Comparison of ENCODE assay signal across 8 cellular contexts in the genomic region with DNA sequence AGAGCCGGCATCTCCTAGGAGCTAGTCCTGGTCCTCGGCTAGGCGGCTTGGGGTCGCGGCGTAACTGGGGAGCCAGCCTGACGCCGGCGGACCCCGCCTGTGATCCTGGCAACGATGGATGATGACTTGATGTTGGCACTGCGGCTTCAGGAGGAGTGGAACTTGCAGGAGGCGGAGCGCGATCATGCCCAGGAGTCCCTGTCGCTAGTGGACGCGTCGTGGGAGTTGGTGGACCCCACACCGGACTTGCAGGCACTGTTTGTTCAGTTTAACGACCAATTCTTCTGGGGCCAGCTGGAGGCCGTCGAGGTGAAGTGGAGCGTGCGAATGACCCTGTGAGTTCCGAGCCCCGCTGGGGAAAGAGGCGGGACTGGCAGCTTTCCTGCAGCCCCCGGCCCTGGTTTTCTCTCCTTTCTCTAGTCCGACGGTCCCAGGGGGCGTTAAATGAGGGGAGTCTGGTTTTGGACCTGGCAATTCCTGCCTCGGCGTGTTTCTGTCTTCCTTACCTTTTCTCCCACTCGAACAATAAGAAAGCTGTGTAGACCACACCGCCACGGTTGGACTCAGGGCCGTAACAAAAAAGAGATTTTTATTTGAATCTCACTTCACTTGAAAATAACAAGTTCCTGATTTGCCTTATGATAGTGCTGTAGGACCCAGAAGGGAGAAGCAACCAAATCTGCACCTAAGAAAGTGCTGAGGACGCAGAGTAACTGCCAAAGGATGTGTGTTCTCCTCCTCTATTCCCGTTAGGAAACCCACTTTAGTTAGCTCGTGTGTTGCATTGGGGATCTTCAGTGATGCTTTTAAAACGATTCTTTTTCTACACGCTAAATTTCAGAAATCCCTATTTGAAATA. TPM values are rescaled to one million over a fixed set of nuclear protein-coding genes. Genes with fewer than 3 reads are reported as not detected.
DNase-seq lines count a peak whose midpoint lies in the region; ATAC-seq and TF ChIP-seq lines count a peak whose summit lies in the region.

A gene with protein sequence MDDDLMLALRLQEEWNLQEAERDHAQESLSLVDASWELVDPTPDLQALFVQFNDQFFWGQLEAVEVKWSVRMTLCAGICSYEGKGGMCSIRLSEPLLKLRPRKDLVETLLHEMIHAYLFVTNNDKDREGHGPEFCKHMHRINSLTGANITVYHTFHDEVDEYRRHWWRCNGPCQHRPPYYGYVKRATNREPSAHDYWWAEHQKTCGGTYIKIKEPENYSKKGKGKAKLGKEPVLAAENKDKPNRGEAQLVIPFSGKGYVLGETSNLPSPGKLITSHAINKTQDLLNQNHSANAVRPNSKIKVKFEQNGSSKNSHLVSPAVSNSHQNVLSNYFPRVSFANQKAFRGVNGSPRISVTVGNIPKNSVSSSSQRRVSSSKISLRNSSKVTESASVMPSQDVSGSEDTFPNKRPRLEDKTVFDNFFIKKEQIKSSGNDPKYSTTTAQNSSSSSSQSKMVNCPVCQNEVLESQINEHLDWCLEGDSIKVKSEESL (plus strand): TSS at position 24 of the 859 bp plus-strand sequence. CDS start 91 bp downstream, at position 115.

- H3K4me2 ChIP-seq in neural cell (ENCODE audit: low read length), result peak within 1 kb of the TSS; percentile 99

- H4K20me1 ChIP-seq in neural cell (ENCODE audit: insufficient read depth), result peaks cover 3% of the 10 kb centered on the region

- no peak for TF ChIP-seq RAD21 in neural cell (conservative IDR thresholded peaks at IDR 0.05)

- peaks cover 41% of the 10 kb centered on the region for H3K36me3 Mint-ChIP-seq in T-helper 1 cell treated with Interleukin-12 subunit alpha and Interleukin-12 subunit beta and Interleukin-4 antibody, amounts not matched to agents 30 μg/mL and 1 μg/mL, for 36 hours (ENCODE audit: low read depth)

- no peak for TF ChIP-seq CTCF in esophagus squamous epithelium (IDR thresholded peaks at IDR 0.05)
- no peak for TF ChIP-seq CTCF in neural cell (IDR thresholded peaks at IDR 0.05; ENCODE audit: poor library complexity, severe bottlenecking)

- intact Hi-C loops in esophagus squamous epithelium (cut with DNase I), result no loop called here

- H3F3A ChIP-seq in neural cell (ENCODE audit: insufficient read depth, low read length, poor library complexity, severe bottlenecking), result peaks cover 7% of the 10 kb centered on the region

- TF ChIP-seq EP300 in neural cell (conservative IDR thresholded peaks at IDR 0.05; ENCODE audit: poor library complexity, severe bottlenecking), result no peak

- H3K9me3 Mint-ChIP-seq in T-helper 1 cell treated with Interleukin-12 subunit alpha and Interleukin-12 subunit beta and Interleukin-4 antibody, amounts not matched to agents 30 μg/mL and 1 μg/mL, for 36 hours, result no peaks in the 10 kb centered on the region

- H3K4me3 ChIP-seq in esophagus squamous epithelium, result peak within 1 kb of the TSS; percentile 71 to 91 (median 84)
- peak within 1 kb of the TSS; percentile 85 for H3K4me3 ChIP-seq in neural cell (ENCODE audit: low read length)

- H3K27ac ChIP-seq in esophagus squamous epithelium (peak within 1 kb of the TSS; percentile 91 to 98 (median 95)), neural cell (ENCODE audit: low read length) (peak within 1 kb of the TSS; percentile 96)

- ATAC-seq in GM18868 (IDR thresholded peaks at IDR 0.05; ENCODE audit: unreplicated experiment) (peak; percentile 1), HG03175 (IDR thresholded peaks at IDR 0.05; ENCODE audit: unreplicated experiment) (peak; percentile 7)

- peak within 1 kb of the TSS; percentile 100 for H3K27ac Mint-ChIP-seq in T-helper 1 cell treated with Interleukin-12 subunit alpha and Interleukin-12 subunit beta and Interleukin-4 antibody, amounts not matched to agents 30 μg/mL and 1 μg/mL, for 36 hours

- peak within 1 kb of the TSS; percentile 96 for H3K9ac ChIP-seq in neural cell (ENCODE audit: low read length)

- H3K4me3 Mint-ChIP-seq in T-helper 1 cell treated with Interleukin-12 subunit alpha and Interleukin-12 subunit beta and Interleukin-4 antibody, amounts not matched to agents 30 μg/mL and 1 μg/mL, for 36 hours, result peak within 1 kb of the TSS; percentile 96

- DNase-seq in AG08396 (ENCODE audit: low spot score), result peak; percentile 90
- no peak for DNase-seq in esophagus squamous epithelium (lab: John Stamatoyannopoulos, UW)
- no peak for DNase-seq in dedifferentiated amniotic fluid mesenchymal stem cell (ENCODE audit: extremely low spot score)
- no peak for DNase-seq in cerebellar cortex (ENCODE audit: low spot score)

- no peaks in the 10 kb centered on the region for H3K9me3 ChIP-seq in esophagus squamous epithelium
- H3K9me3 ChIP-seq in neural cell (ENCODE audit: low read length), result no peaks in the 10 kb centered on the region

- peaks cover 3% of the 10 kb centered on the region for H3K27me3 Mint-ChIP-seq in T-helper 1 cell treated with Interleukin-12 subunit alpha and Interleukin-12 subunit beta and Interleukin-4 antibody, amounts not matched to agents 30 μg/mL and 1 μg/mL, for 36 hours (ENCODE audit: low read depth)

- no peaks in the 10 kb centered on the region for H3K9me2 ChIP-seq in neural cell (ENCODE audit: insufficient read depth, low read length)

- H2AFZ ChIP-seq in neural cell (ENCODE audit: low read depth, low read length), result peak within 1 kb of the TSS; percentile 84

- peaks cover 54% of the 10 kb centered on the region for H3K79me2 ChIP-seq in neural cell (replicated peaks; ENCODE audit: insufficient read depth, low read length)

- H3K4me1 Mint-ChIP-seq in T-helper 1 cell treated with Interleukin-12 subunit alpha and Interleukin-12 subunit beta and Interleukin-4 antibody, amounts not matched to agents 30 μg/mL and 1 μg/mL, for 36 hours (ENCODE audit: low read depth), result peaks cover 43% of the 10 kb centered on the region

- H3K4me1 ChIP-seq in esophagus squamous epithelium, result peaks cover 24 to 65% (median 46%) of the 10 kb centered on the region in 3 donors

- WGBS in esophagus squamous epithelium, 2 donors, result 1 to 3% methylated on average over 13 to 14 of the region's 43 CpGs

- no peak for TF ChIP-seq POLR2A in esophagus squamous epithelium (IDR thresholded peaks at IDR 0.05)

- H3K27me3 ChIP-seq in esophagus squamous epithelium (no peaks in the 10 kb centered on the region), neural cell (ENCODE audit: insufficient read depth, low read depth, low read length) (no peaks in the 10 kb centered on the region)

- peaks cover 0 to 29% (median 0%) of the 10 kb centered on the region in 3 donors for H3K36me3 ChIP-seq in esophagus squamous epithelium
- no peaks in the 10 kb centered on the region for H3K36me3 ChIP-seq in neural cell (ENCODE audit: insufficient read depth, low read length)

TF ChIP-seq in neural cell, 6 proteins besides CTCF, POLR2A, EP300 and RAD21:
- TF ChIP-seq MXI1 (conservative IDR thresholded peaks at IDR 0.05; ENCODE audit: poor library complexity, severe bottlenecking), result peak; percentile 29
- no peak for TF ChIP-seq TAF1 (IDR thresholded peaks at IDR 0.05; ENCODE audit: low read depth)
- TF ChIP-seq SMC3 (conservative IDR thresholded peaks at IDR 0.05; ENCODE audit: poor library complexity), result peak; percentile 0
- no peak for TF ChIP-seq EZH2 (IDR thresholded peaks at IDR 0.05; ENCODE audit: borderline replicate concordance, insufficient read depth, low read length, poor library complexity, severe bottlenecking)
- TF ChIP-seq, protein P1, sequence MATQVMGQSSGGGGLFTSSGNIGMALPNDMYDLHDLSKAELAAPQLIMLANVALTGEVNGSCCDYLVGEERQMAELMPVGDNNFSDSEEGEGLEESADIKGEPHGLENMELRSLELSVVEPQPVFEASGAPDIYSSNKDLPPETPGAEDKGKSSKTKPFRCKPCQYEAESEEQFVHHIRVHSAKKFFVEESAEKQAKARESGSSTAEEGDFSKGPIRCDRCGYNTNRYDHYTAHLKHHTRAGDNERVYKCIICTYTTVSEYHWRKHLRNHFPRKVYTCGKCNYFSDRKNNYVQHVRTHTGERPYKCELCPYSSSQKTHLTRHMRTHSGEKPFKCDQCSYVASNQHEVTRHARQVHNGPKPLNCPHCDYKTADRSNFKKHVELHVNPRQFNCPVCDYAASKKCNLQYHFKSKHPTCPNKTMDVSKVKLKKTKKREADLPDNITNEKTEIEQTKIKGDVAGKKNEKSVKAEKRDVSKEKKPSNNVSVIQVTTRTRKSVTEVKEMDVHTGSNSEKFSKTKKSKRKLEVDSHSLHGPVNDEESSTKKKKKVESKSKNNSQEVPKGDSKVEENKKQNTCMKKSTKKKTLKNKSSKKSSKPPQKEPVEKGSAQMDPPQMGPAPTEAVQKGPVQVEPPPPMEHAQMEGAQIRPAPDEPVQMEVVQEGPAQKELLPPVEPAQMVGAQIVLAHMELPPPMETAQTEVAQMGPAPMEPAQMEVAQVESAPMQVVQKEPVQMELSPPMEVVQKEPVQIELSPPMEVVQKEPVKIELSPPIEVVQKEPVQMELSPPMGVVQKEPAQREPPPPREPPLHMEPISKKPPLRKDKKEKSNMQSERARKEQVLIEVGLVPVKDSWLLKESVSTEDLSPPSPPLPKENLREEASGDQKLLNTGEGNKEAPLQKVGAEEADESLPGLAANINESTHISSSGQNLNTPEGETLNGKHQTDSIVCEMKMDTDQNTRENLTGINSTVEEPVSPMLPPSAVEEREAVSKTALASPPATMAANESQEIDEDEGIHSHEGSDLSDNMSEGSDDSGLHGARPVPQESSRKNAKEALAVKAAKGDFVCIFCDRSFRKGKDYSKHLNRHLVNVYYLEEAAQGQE (IDR thresholded peaks at IDR 0.05; ENCODE audit: borderline replicate concordance), result no peak
- TF ChIP-seq POLR2AphosphoS5 (IDR thresholded peaks at IDR 0.05), result peak; percentile 48
TF ChIP-seq in neural cell: peak in this region for 3.

RNA-seq across cellular contexts. Expression of the gene that starts here (rescaled TPM):
- total RNA-seq in esophagus squamous epithelium, result 10 to 100 TPM; 10.9 to 22.9 (median 16.9) TPM
- polyA plus RNA-seq in neural cell, result 11.8 and 17.3 TPM in 2 replicates
- 31.4 and 35.1 TPM in 2 replicates for polyA minus RNA-seq in neural cell
